Comparison of ENCODE assay signal across 8 cellular contexts in genomic region chr19:18020212-18021067, GRCh38. TPM values are rescaled to one million over a fixed set of nuclear protein-coding genes. Genes with fewer than 3 reads are reported as not detected.
DNase-seq lines count a peak whose midpoint lies in the region; ATAC-seq and TF ChIP-seq lines count a peak whose summit lies in the region.

No MANE protein-coding gene starts in this region.

- DNase-seq in RWPE1 (ENCODE audit: low spot score) (no peak), fibroblast of villous mesenchyme (ENCODE audit: low read depth) (peak; percentile 48), ovary (peak in 3 of 5 donors; percentile 58 to 72 (median 59))
- DNase-seq in activated CD4-positive, CD25-positive, alpha-beta regulatory T cell treated with anti-CD3 and anti-CD28 coated beads, Interleukin-2, amount 50 U/mL, for 72 hours, result no peak

- TF ChIP-seq POLR2A in ovary (IDR thresholded peaks at IDR 0.05), result no peak
- TF ChIP-seq POLR2A in GM18505 (IDR thresholded peaks at IDR 0.05; ENCODE audit: borderline replicate concordance, extremely low read depth, insufficient read depth, insufficient read length), result no peak

- H3K4me3 ChIP-seq in BLaER1 treated with 17β-estradiol and CSF1 and Interleukin-3, amounts not matched to agents 10 nM and 100 nM, result no peak overlapping the region
- H3K4me3 ChIP-seq in fibroblast of villous mesenchyme (ENCODE audit: low read depth, low read length), result no peak overlapping the region
- H3K4me3 ChIP-seq in ovary, result no peak overlapping the region

- POLR2A ChIA-PET in RWPE1 (lab: Yijun Ruan, JAX; ENCODE audit: low non-redundant PET), result interaction anchor here (0.6 kb wide), 1 partner anchor 29 kb away, joined by 3 read pairs; no protein-coding TSS in a partner anchor

- no peaks in the 10 kb centered on the region for H3K27me3 ChIP-seq in BLaER1 treated with 17β-estradiol and CSF1 and Interleukin-3, amounts not matched to agents 10 nM and 100 nM
- H3K27me3 ChIP-seq in ovary, result no peaks in the 10 kb centered on the region

- H3K36me3 ChIP-seq in BLaER1 treated with 17β-estradiol and CSF1 and Interleukin-3, amounts not matched to agents 10 nM and 100 nM, result peaks cover 2 to 4% (median 4%) of the 10 kb centered on the region in 11 experiments
- no peaks in the 10 kb centered on the region for H3K36me3 ChIP-seq in ovary

- CTCF ChIA-PET in RWPE1 (lab: Yijun Ruan, JAX), result no interaction called here

- ATAC-seq in GM18505 (IDR thresholded peaks at IDR 0.05; ENCODE audit: unreplicated experiment) (no peak), HG02610 (IDR thresholded peaks at IDR 0.05; ENCODE audit: unreplicated experiment) (no peak), HG02970 (IDR thresholded peaks at IDR 0.05; ENCODE audit: low FRiP score, unreplicated experiment) (no peak)

- peak overlapping the region; percentile 85 to 99 (median 92); a peak in 20 of 22 replicates for H3K4me2 ChIP-seq in BLaER1 treated with 17β-estradiol and CSF1 and Interleukin-3, amounts not matched to agents 10 nM and 100 nM

- intact Hi-C loops in ovary (cut with DNase I), result no loop called here

- no peaks in the 10 kb centered on the region for H3K9me3 ChIP-seq in BLaER1 treated with 17β-estradiol and CSF1 and Interleukin-3, amounts not matched to agents 10 nM and 100 nM (replicated peaks in 1 of 11)
- H3K9me3 ChIP-seq in ovary, result no peaks in the 10 kb centered on the region

- TF ChIP-seq EP300 in ovary (IDR thresholded peaks at IDR 0.05), result no peak

- TF ChIP-seq CTCF in RWPE1 (conservative IDR thresholded peaks at IDR 0.05; ENCODE audit: low read depth) (no peak), fibroblast of villous mesenchyme (IDR thresholded peaks at IDR 0.05; ENCODE audit: insufficient read depth, low read depth, low read length) (no peak), ovary (IDR thresholded peaks at IDR 0.05) (no peak)

- peaks cover 76 to 98% (median 82%) of the 10 kb centered on the region in 10 experiments for H3K4me1 ChIP-seq in BLaER1 treated with 17β-estradiol and CSF1 and Interleukin-3, amounts not matched to agents 10 nM and 100 nM
- H3K4me1 ChIP-seq in ovary (ENCODE audit: insufficient read depth), result peaks cover 8% of the 10 kb centered on the region

- no peaks in the 10 kb centered on the region; a peak in 1 of 22 replicates for H4K20me1 ChIP-seq in BLaER1 treated with 17β-estradiol and CSF1 and Interleukin-3, amounts not matched to agents 10 nM and 100 nM

- H3K27ac ChIP-seq in BLaER1 treated with 17β-estradiol and CSF1 and Interleukin-3, amounts not matched to agents 10 nM and 100 nM, result peak overlapping the region; percentile 93 to 100 (median 99); a peak in 18 of 22 replicates
- peak overlapping the region; percentile 77 for H3K27ac ChIP-seq in RWPE1
- H3K27ac ChIP-seq in ovary, result no peak overlapping the region

- WGBS in ovary, 3 donors, result 26 to 27% (median 27%) methylated on average over 15 of the region's 15 CpGs

- peak overlapping the region in 4 of 11 experiments; percentile 82 to 90 (median 89); a peak in 8 of 22 replicates for H3K9ac ChIP-seq in BLaER1 treated with 17β-estradiol and CSF1 and Interleukin-3, amounts not matched to agents 10 nM and 100 nM

RNA-seq across cellular contexts. Expression of gene ARRDC2, which starts 12.5 kb away (rescaled TPM):
- total RNA-seq in fibroblast of villous mesenchyme (3.5 and 3.9 TPM in 2 replicates), ovary (10 to 100 TPM in 5 of 7 donors, 1 to 10 TPM in 2; 6.8 to 22.8 (median 12.2) TPM)
- 10 to 100 TPM; 12.9 to 14.7 TPM for polyA plus RNA-seq in ovary

RNA-seq across cellular contexts. Expression of gene KCNN1, which starts 53.5 kb away (rescaled TPM):
- total RNA-seq in fibroblast of villous mesenchyme, result under 0.01 TPM in 2 replicates
- total RNA-seq in ovary, result 1 to 10 TPM in 4 of 7 donors, under 1 TPM in 2, not detected in 1; 0.33 to 5.9 (median 2.2) TPM
- polyA plus RNA-seq in ovary, result 1 to 10 TPM in 1 of 2 donors, under 1 TPM in 1; 1.00 to 1.7 TPM

Comparison
In these comparisons a context has a peak if more than half of its experiments do, and no peak if none do; other contexts are left out.
1. H3K27ac ChIP-seq: peak in BLaER1 treated with 17β-estradiol and CSF1 and Interleukin-3, amounts not matched to agents 10 nM and 100 nM (11 of 11) and RWPE1 (single experiment); none in ovary (0 of 2).
2. DNase-seq: peak in fibroblast of villous mesenchyme (single experiment) and ovary (3 of 5); none in RWPE1 (single experiment) and activated CD4-positive, CD25-positive, alpha-beta regulatory T cell treated with anti-CD3 and anti-CD28 coated beads, Interleukin-2, amount 50 U/mL, for 72 hours (single experiment).